In genomic region chr1:89171067-89171438, GRCh38 we compare ENCODE assay signal across 1 cellular context.
TF ChIP-seq lines count a peak whose summit lies in the region.

No MANE protein-coding gene starts in this region.

TF ChIP-seq in K562, 482 proteins besides CTCF, POLR2A, EP300 and RAD21 (continued from another document):
- no peak for TF ChIP-seq ZNF398 (CRISPR knock-in tag; IDR thresholded peaks at IDR 0.05)
